Comparison of ENCODE assay signal across 9 cellular contexts in genomic region chr1:185540295-185540694, GRCh38.
"Had no signal": no experiment of that assay in that cellular context is flagged by ENCODE, and none has a peak within 500 bp of the region (broad histone marks: within the 10 kb centered on the region; RNA-seq: fewer than 3 reads in every experiment).

No MANE protein-coding gene starts in this region.

- H3K27ac ChIP-seq: HL-60, KMS-11 had no signal

- H3K9me3 ChIP-seq: HAP-1 had no signal

- DNase-seq: H7, HFFc6, KBM-7 had no signal

- H3K4me3 Mint-ChIP-seq: GM23338, HFFc6 had no signal

- H3K9ac ChIP-seq: KMS-11 had no signal

- FAIRE-seq: HepG2 had no signal

- H3K27ac Mint-ChIP-seq: GM23338, HFFc6 had no signal

- H2AFZ ChIP-seq: GM23338 had no signal

- H3K36me3 ChIP-seq: HAP-1 had no signal

- H3K9me3 Mint-ChIP-seq: GM23338 had no signal

- H3K4me3 ChIP-seq: GM23338, HAP-1 had no signal

- H3K4me2 ChIP-seq: GM23338, KMS-11 had no signal

- ATAC-seq: GM23338, HCT116, HepG2 had no signal
